In the genomic region with DNA sequence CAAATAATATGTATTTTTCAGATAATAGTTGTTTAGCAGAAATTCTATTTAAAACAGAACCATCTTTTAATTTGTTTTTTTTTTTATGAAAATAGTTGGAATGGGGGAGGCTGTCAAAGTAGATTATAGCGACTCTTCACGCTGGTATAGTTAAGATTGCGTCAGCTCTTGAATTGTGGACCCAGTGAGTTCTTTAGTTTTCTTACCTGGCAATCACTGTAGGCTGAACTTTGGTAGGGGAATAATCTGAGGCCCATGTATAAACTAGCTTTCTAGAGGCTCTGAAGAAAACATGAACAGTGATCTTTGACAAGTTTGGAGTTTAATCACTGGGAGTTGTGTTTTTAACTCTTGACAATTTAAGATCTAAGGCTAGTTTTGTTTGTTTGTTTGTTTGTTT, we compare ENCODE assay signal across 18 cellular contexts.
"Had no signal": no experiment of that assay in that cellular context is flagged by ENCODE, and none has a peak within 500 bp of the region (broad histone marks: within the 10 kb centered on the region; RNA-seq: fewer than 3 reads in every experiment).

No MANE protein-coding gene starts in this region.

- H3K27ac ChIP-seq: PC-9, Peyer's patch, SJSA1, SK-N-MC had no signal

- H3K9me3 ChIP-seq: MG63, Peyer's patch, SJSA1 had no signal

- H3K4me3 ChIP-seq: MG63, PC-9, Peyer's patch, SJSA1, SK-N-MC had no signal

- H2AFZ ChIP-seq: PC-9 had no signal

- H3K36me3 ChIP-seq: MG63, SJSA1 had no signal

- ATAC-seq: Right ventricle myocardium inferior had no signal

- DNase-seq: IMR-90, Karpas-422, KG1, MG63, NCI-H1105 treated with DMSO at 0.1 percent for 48 hours, NCI-H1417 treated with DMSO at 0.1 percent for 48 hours, NCI-H2171, NCI-H446 treated with DMSO at 0.1 percent for 48 hours, NCI-H510A treated with DMSO at 0.1 percent for 48 hours, NCI-H526, NCI-H82, OCI-M1, PC-9, Peyer's patch, SHP77 treated with DMSO at 0.1 percent for 48 hours had no signal

- H3K4me2 ChIP-seq: PC-9 had no signal

- H3K4me1 ChIP-seq: Peyer's patch, SJSA1 had no signal

- H3K27me3 ChIP-seq: MG63, Peyer's patch, SJSA1 had no signal
